Comparison of ENCODE assay signal across 16 cellular contexts in genomic region chr21:39098696-39099111, GRCh38.
"Had no signal": no experiment of that assay in that cellular context is flagged by ENCODE, and none has a peak within 500 bp of the region (broad histone marks: within the 10 kb centered on the region; RNA-seq: fewer than 3 reads in every experiment).

No MANE protein-coding gene starts in this region.

- H3K27me3 ChIP-seq: esophagus muscularis mucosa, tibial artery, vagina had no signal

- H3K4me3 Mint-ChIP-seq: activated CD8-positive, alpha-beta memory T cell treated with anti-CD3 and anti-CD28 coated beads, Interleukin-2, amount 10 ng/mL, durations not matched to agents 7 days and 5 days; activated naive CD4-positive, alpha-beta T cell treated with anti-CD3 and anti-CD28 coated beads, Interleukin-2, amount 50 U/mL, for 24 hours; activated T-cell treated with anti-CD3 and anti-CD28 coated beads, Interleukin-2, amount 50 U/mL, for 24 hours; immature natural killer cell; natural killer cell had no signal

- H3K36me3 Mint-ChIP-seq: activated CD8-positive, alpha-beta memory T cell treated with anti-CD3 and anti-CD28 coated beads, Interleukin-2, amount 10 ng/mL, durations not matched to agents 7 days and 5 days; activated naive CD4-positive, alpha-beta T cell treated with anti-CD3 and anti-CD28 coated beads, Interleukin-2, amount 50 U/mL, for 24 hours; brain; natural killer cell had no signal

- H3K9me3 ChIP-seq: esophagus muscularis mucosa, tibial artery, vagina had no signal

- H3K27ac ChIP-seq: esophagus muscularis mucosa, tibial artery, vagina had no signal

- H3K9me3 Mint-ChIP-seq: activated naive CD4-positive, alpha-beta T cell treated with anti-CD3 and anti-CD28 coated beads, Interleukin-2, amount 50 U/mL, for 24 hours; activated T-cell treated with anti-CD3 and anti-CD28 coated beads, Interleukin-2, amount 50 U/mL, for 24 hours; immature natural killer cell; natural killer cell had no signal

- H3K36me3 ChIP-seq: esophagus muscularis mucosa, tibial artery, vagina had no signal

- H3K27ac Mint-ChIP-seq: activated CD8-positive, alpha-beta memory T cell treated with anti-CD3 and anti-CD28 coated beads, Interleukin-2, amount 10 ng/mL, durations not matched to agents 7 days and 5 days; activated naive CD4-positive, alpha-beta T cell treated with anti-CD3 and anti-CD28 coated beads, Interleukin-2, amount 50 U/mL, for 24 hours; activated T-cell treated with anti-CD3 and anti-CD28 coated beads, Interleukin-2, amount 50 U/mL, for 24 hours; immature natural killer cell; natural killer cell had no signal

- H3K4me1 Mint-ChIP-seq: activated CD8-positive, alpha-beta memory T cell treated with anti-CD3 and anti-CD28 coated beads, Interleukin-2, amount 10 ng/mL, durations not matched to agents 7 days and 5 days; activated naive CD4-positive, alpha-beta T cell treated with anti-CD3 and anti-CD28 coated beads, Interleukin-2, amount 50 U/mL, for 24 hours; immature natural killer cell; natural killer cell had no signal

- DNase-seq: activated CD4-positive, alpha-beta T cell treated with anti-CD3 and anti-CD28 coated beads for 1 hour; activated CD4-positive, alpha-beta T cell treated with anti-CD3 and anti-CD28 coated beads, Interleukin-2, amount 50 U/mL, for 48 hours; activated CD8-positive, alpha-beta memory T cell treated with anti-CD3 and anti-CD28 coated beads, Interleukin-2, amount 10 ng/mL, durations not matched to agents 7 days and 5 days; activated effector memory CD4-positive, alpha-beta T cell treated with Interleukin-2 at 50 U/mL for 16 hours; activated T-cell treated with anti-CD3 and anti-CD28 coated beads, Interleukin-2, amount 50 U/mL, for 24 hours; amygdala; foreskin fibroblast; immature natural killer cell; left colon; natural killer cell; stimulated activated CD4-positive, alpha-beta T cell treated with anti-CD3 and anti-CD28 coated beads, Interleukin-4, amount 100 ng/mL, for 24 hours had no signal

- H3K4me3 ChIP-seq: esophagus muscularis mucosa, tibial artery, vagina had no signal

- ATAC-seq: activated CD8-positive, alpha-beta memory T cell treated with anti-CD3 and anti-CD28 coated beads, Interleukin-2, amount 10 ng/mL, durations not matched to agents 7 days and 5 days; left colon; natural killer cell had no signal
